In genomic region chr11:75380245-75380644, GRCh38 we compare ENCODE assay signal across 1 cellular context.
TF ChIP-seq lines count a peak whose summit lies in the region.

No MANE protein-coding gene starts in this region.

TF ChIP-seq in HCT116, 20 proteins besides CTCF, POLR2A, EP300 and RAD21:
- TF ChIP-seq ZBTB33 (IDR thresholded peaks at IDR 0.05; ENCODE audit: extremely low read depth, insufficient replicate concordance, low read length) (no peak), YY1 (IDR thresholded peaks at IDR 0.05; ENCODE audit: extremely low read depth, insufficient replicate concordance, low read depth, low read length) (no peak), JUND (IDR thresholded peaks at IDR 0.05) (no peak), ZFX (IDR thresholded peaks at IDR 0.05) (no peak), SRF (IDR thresholded peaks at IDR 0.05; ENCODE audit: low read depth) (no peak), MAX (IDR thresholded peaks at IDR 0.05) (no peak), FOSL1 (IDR thresholded peaks at IDR 0.05; ENCODE audit: low read depth) (no peak)
